Comparison of ENCODE assay signal across 20 cellular contexts in the genomic region with DNA sequence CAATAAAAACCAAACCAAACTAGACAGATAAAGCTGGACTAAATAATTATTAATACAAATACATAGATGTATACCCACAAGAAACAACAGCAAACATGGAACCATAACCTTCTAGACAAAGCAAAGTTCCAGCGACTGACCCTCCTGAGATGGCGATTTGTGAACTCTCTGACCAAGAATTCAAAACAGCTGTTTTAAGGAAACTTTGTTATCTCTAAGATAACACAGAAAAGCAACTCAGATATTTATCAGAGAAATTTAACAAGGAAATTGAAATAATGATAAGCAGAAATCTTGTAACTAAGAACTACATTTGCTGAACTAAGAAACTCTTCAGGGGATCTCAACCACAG. TPM values are rescaled to one million over a fixed set of nuclear protein-coding genes. Genes with fewer than 3 reads are reported as not detected.
DNase-seq lines count a peak whose midpoint lies in the region; ATAC-seq and TF ChIP-seq lines count a peak whose summit lies in the region.
"Had no signal": no experiment of that assay in that cellular context is flagged by ENCODE, and none has a peak within 500 bp of the region (broad histone marks: within the 10 kb centered on the region; RNA-seq: fewer than 3 reads in every experiment).

No MANE protein-coding gene starts in this region.

- H3K27me3 Mint-ChIP-seq in Calu3 (ENCODE audit: unreplicated experiment), result no peaks in the 10 kb centered on the region
- H3K27me3 Mint-ChIP-seq in chondrocyte (ENCODE audit: low read depth), result no peaks in the 10 kb centered on the region
- H3K27me3 Mint-ChIP-seq in progenitor cell of endocrine pancreas, result no peaks in the 10 kb centered on the region
- peaks cover 2% of the 10 kb centered on the region for H3K27me3 Mint-ChIP-seq in activated CD8-positive, alpha-beta T cell treated with anti-CD3 and anti-CD28 coated beads, Interleukin-2, amount 10 ng/mL, durations not matched to agents 7 days and 5 days (ENCODE audit: low read depth)

- CTCF ChIA-PET in Calu3 (lab: Charles Lee), result interaction anchor here (0.6 to 2.9 kb wide), 8 partner anchors 23 to 522 kb away, joined by 3 to 21 read pairs (median 6); a partner anchor contains a TSS
- CTCF ChIA-PET in activated CD8-positive, alpha-beta T cell treated with anti-CD3 and anti-CD28 coated beads, Interleukin-2, amount 10 ng/mL, durations not matched to agents 7 days and 5 days (lab: Charles Lee), result interaction anchor here (0.6 to 3.7 kb wide), 19 partner anchors 9 to 793 kb away, joined by 3 to 19 read pairs (median 3); a partner anchor contains a TSS

- BruUV-seq in Calu3 (replicated peaks; lab: Mats Ljungman, UMichigan), result no TSS peak

- H4K20me1 ChIP-seq in Loucy (ENCODE audit: insufficient read depth, low read length, poor library complexity, severe bottlenecking), result no peaks in the 10 kb centered on the region

- POLR2A ChIA-PET in activated CD8-positive, alpha-beta T cell treated with anti-CD3 and anti-CD28 coated beads, Interleukin-2, amount 10 ng/mL, durations not matched to agents 7 days and 5 days (lab: Charles Lee), result interaction anchor here (0.6 kb wide), 1 partner anchor 679 kb away, joined by 3 read pairs; no protein-coding TSS in a partner anchor

- no peaks in the 10 kb centered on the region for H3K79me2 ChIP-seq in Loucy (ENCODE audit: insufficient read depth, low read length)

- no peak overlapping the region for H3K4me3 Mint-ChIP-seq in Calu3 (ENCODE audit: low read depth, unreplicated experiment)
- H3K4me3 Mint-ChIP-seq in chondrocyte (ENCODE audit: unreplicated experiment), result no peak overlapping the region
- H3K4me3 Mint-ChIP-seq in progenitor cell of endocrine pancreas (ENCODE audit: low read depth), result no peak overlapping the region
- H3K4me3 Mint-ChIP-seq in activated CD8-positive, alpha-beta T cell treated with anti-CD3 and anti-CD28 coated beads, Interleukin-2, amount 10 ng/mL, durations not matched to agents 7 days and 5 days, result no peak overlapping the region
- H3K4me3 Mint-ChIP-seq: activated naive CD8-positive, alpha-beta T cell treated with anti-CD3 and anti-CD28 coated beads for 36 hours; CD4-positive, CD25-positive, alpha-beta regulatory T cell; dendritic cell treated with granulocyte-macrophage colony-stimulating factor and Interleukin-4, amounts not matched to agents 40 ng/mL and 50 ng/mL, for 4 days; nephron progenitor cell had no signal

- intact Hi-C loops in Calu3 (cut with micrococcal nuclease; ENCODE audit: unreplicated experiment) (loop anchor here (1.0 to 10.0 kb wide), 7 partner anchors 37 to 540 kb away; a partner anchor contains a TSS), head of caudate nucleus (cut with DNase I) (loop anchor here (10.0 kb wide), 1 partner anchor 400 kb away; no protein-coding TSS in a partner anchor)

- H3K9me3 Mint-ChIP-seq in Calu3 (ENCODE audit: low read depth, unreplicated experiment) (peaks cover 5% of the 10 kb centered on the region), chondrocyte (ENCODE audit: low read depth) (peaks cover 29% of the 10 kb centered on the region), progenitor cell of endocrine pancreas (ENCODE audit: low read depth) (peaks cover 32% of the 10 kb centered on the region)
- H3K9me3 Mint-ChIP-seq in activated CD8-positive, alpha-beta T cell treated with anti-CD3 and anti-CD28 coated beads, Interleukin-2, amount 10 ng/mL, durations not matched to agents 7 days and 5 days (ENCODE audit: insufficient read depth), result no peaks in the 10 kb centered on the region
- H3K9me3 Mint-ChIP-seq: dendritic cell treated with granulocyte-macrophage colony-stimulating factor and Interleukin-4, amounts not matched to agents 40 ng/mL and 50 ng/mL, for 4 days had no signal

- H3F3A ChIP-seq in Loucy (ENCODE audit: low read depth), result no peaks in the 10 kb centered on the region

- H3K9me3 ChIP-seq in Loucy (ENCODE audit: insufficient read depth, low read depth, low read length), result no peaks in the 10 kb centered on the region; the same call in 1 of the 2 replicates
- H3K9me3 ChIP-seq: ovary, SJSA1 had no signal

- no peak overlapping the region for H3K4me2 ChIP-seq in Loucy (ENCODE audit: low read depth, low read length, poor library complexity, severe bottlenecking)

- H3K4me3 ChIP-seq in Loucy (ENCODE audit: low read length, poor library complexity, severe bottlenecking), result no peak overlapping the region
- H3K4me3 ChIP-seq: esophagus squamous epithelium, lung, ovary, SJSA1 had no signal

- H3K36me3 Mint-ChIP-seq in Calu3 (ENCODE audit: insufficient read depth, unreplicated experiment) (no peaks in the 10 kb centered on the region), chondrocyte (ENCODE audit: low read depth) (peaks cover 14% of the 10 kb centered on the region), progenitor cell of endocrine pancreas (ENCODE audit: insufficient read depth) (peaks cover 7% of the 10 kb centered on the region)
- H3K36me3 Mint-ChIP-seq in activated CD8-positive, alpha-beta T cell treated with anti-CD3 and anti-CD28 coated beads, Interleukin-2, amount 10 ng/mL, durations not matched to agents 7 days and 5 days (ENCODE audit: low read depth), result no peaks in the 10 kb centered on the region
- H3K36me3 Mint-ChIP-seq: activated naive CD8-positive, alpha-beta T cell treated with anti-CD3 and anti-CD28 coated beads for 36 hours; CD4-positive, CD25-positive, alpha-beta regulatory T cell had no signal

- no peak for DNase-seq in Calu3
- no peak for DNase-seq in chondrocyte (ENCODE audit: low spot score)
- no peak for DNase-seq in progenitor cell of endocrine pancreas (ENCODE audit: low spot score, unreplicated experiment)
- DNase-seq in SKM-1 treated with dmso at 0.1 percent for 144 hours (lab: John Stamatoyannopoulos, UW; ENCODE audit: unreplicated experiment), result no peak
- no peak for DNase-seq in effector CD8-positive, alpha-beta T cell (lab: John Stamatoyannopoulos, UW)
- DNase-seq in head of caudate nucleus, result no peak
- no peak for DNase-seq in activated CD8-positive, alpha-beta T cell treated with anti-CD3 and anti-CD28 coated beads, Interleukin-2, amount 10 ng/mL, durations not matched to agents 7 days and 5 days
- DNase-seq: activated gamma-delta T cell had no signal

- H3K4me1 Mint-ChIP-seq in Calu3 (ENCODE audit: low read depth, unreplicated experiment) (peaks cover 25% of the 10 kb centered on the region), chondrocyte (ENCODE audit: low read depth) (peaks cover 8% of the 10 kb centered on the region), progenitor cell of endocrine pancreas (ENCODE audit: low read depth) (peaks cover 3% of the 10 kb centered on the region)
- no peaks in the 10 kb centered on the region for H3K4me1 Mint-ChIP-seq in activated CD8-positive, alpha-beta T cell treated with anti-CD3 and anti-CD28 coated beads, Interleukin-2, amount 10 ng/mL, durations not matched to agents 7 days and 5 days (ENCODE audit: low read depth)
- H3K4me1 Mint-ChIP-seq: activated naive CD8-positive, alpha-beta T cell treated with anti-CD3 and anti-CD28 coated beads for 36 hours; CD4-positive, CD25-positive, alpha-beta regulatory T cell; nephron progenitor cell had no signal

- H3K9me2 ChIP-seq in Loucy (replicated peaks; ENCODE audit: low read depth, low read length), result no peaks in the 10 kb centered on the region

- no peaks in the 10 kb centered on the region for H3K27me3 ChIP-seq in Loucy (ENCODE audit: insufficient read depth, low read length, poor library complexity, severe bottlenecking)
- H3K27me3 ChIP-seq: esophagus squamous epithelium, foreskin keratinocyte, ovary, SJSA1 had no signal

- no peak for ATAC-seq in activated CD8-positive, alpha-beta T cell treated with anti-CD3 and anti-CD28 coated beads, Interleukin-2, amount 10 ng/mL, durations not matched to agents 7 days and 5 days

- TF ChIP-seq CTCF in Calu3 (IDR thresholded peaks at IDR 0.05; ENCODE audit: unreplicated experiment) (no peak), Loucy (conservative IDR thresholded peaks at IDR 0.05; ENCODE audit: low read length) (no peak), chondrocyte (IDR thresholded peaks at IDR 0.05) (peak; percentile 47), progenitor cell of endocrine pancreas (IDR thresholded peaks at IDR 0.05; ENCODE audit: unreplicated experiment) (peak; percentile 7)

- peaks cover 5% of the 10 kb centered on the region for H3K4me1 ChIP-seq in Loucy (ENCODE audit: insufficient read depth, low read length, poor library complexity, severe bottlenecking)
- H3K4me1 ChIP-seq: esophagus squamous epithelium, foreskin keratinocyte had no signal

- H3K36me3 ChIP-seq in Loucy (ENCODE audit: insufficient read depth, low read length), result no peaks in the 10 kb centered on the region
- H3K36me3 ChIP-seq: esophagus squamous epithelium, ovary, SJSA1, WERI-Rb-1 had no signal

- no peak overlapping the region for H3K9ac ChIP-seq in Loucy (ENCODE audit: low read depth, low read length, poor library complexity, severe bottlenecking)

- H3K27ac Mint-ChIP-seq in Calu3 (ENCODE audit: unreplicated experiment), result peak overlapping the region; percentile 24
- no peak overlapping the region for H3K27ac Mint-ChIP-seq in chondrocyte (ENCODE audit: unreplicated experiment)
- H3K27ac Mint-ChIP-seq in progenitor cell of endocrine pancreas, result no peak overlapping the region
- no peak overlapping the region for H3K27ac Mint-ChIP-seq in activated CD8-positive, alpha-beta T cell treated with anti-CD3 and anti-CD28 coated beads, Interleukin-2, amount 10 ng/mL, durations not matched to agents 7 days and 5 days
- H3K27ac Mint-ChIP-seq: activated naive CD8-positive, alpha-beta T cell treated with anti-CD3 and anti-CD28 coated beads for 36 hours; CD4-positive, CD25-positive, alpha-beta regulatory T cell; dendritic cell treated with granulocyte-macrophage colony-stimulating factor and Interleukin-4, amounts not matched to agents 40 ng/mL and 50 ng/mL, for 4 days; nephron progenitor cell had no signal

- H2AFZ ChIP-seq in Loucy (ENCODE audit: low read length), result peak overlapping the region; percentile 23; the same call in 1 of the 2 replicates

RNA-seq across cellular contexts. Expression of a gene that starts 23.4 kb away (rescaled TPM):
- total RNA-seq in Calu3 (2022), result 21.8 and 24.1 TPM in 2 replicates
- 6.6 to 10.6 TPM (median 7.4 TPM) in 3 replicates for total RNA-seq in chondrocyte
- total RNA-seq in progenitor cell of endocrine pancreas, result 21.1 and 23.3 TPM in 2 replicates
- total RNA-seq in activated CD8-positive, alpha-beta T cell treated with anti-CD3 and anti-CD28 coated beads, Interleukin-2, amount 10 ng/mL, durations not matched to agents 7 days and 5 days, result 1 to 10 TPM; 5.3 to 5.5 TPM

RNA-seq across cellular contexts. Expression of a gene that starts 35.5 kb away (rescaled TPM):
- total RNA-seq in Calu3 (2022), result 110 and 189 TPM in 2 replicates
- 0.89 to 8.7 TPM (median 7.9 TPM) in 3 replicates for total RNA-seq in chondrocyte
- 0.50 and 0.78 TPM in 2 replicates for total RNA-seq in progenitor cell of endocrine pancreas
- total RNA-seq in activated CD8-positive, alpha-beta T cell treated with anti-CD3 and anti-CD28 coated beads, Interleukin-2, amount 10 ng/mL, durations not matched to agents 7 days and 5 days, result not detected
- total RNA-seq: activated CD8-positive, alpha-beta memory T cell treated with anti-CD3 and anti-CD28 coated beads for 36 hours; activated naive CD8-positive, alpha-beta T cell treated with anti-CD3 and anti-CD28 coated beads for 36 hours had no signal

Comparison
In these comparisons a context has a peak if more than half of its experiments do, and no peak if none do; other contexts are left out.
1. CTCF ChIP-seq: peak in chondrocyte (single experiment) and progenitor cell of endocrine pancreas (single experiment); none in Calu3 (single experiment) and Loucy (single experiment).
2. RNA of a gene that starts 35.5 kb away (total RNA-seq): 110 to 189 TPM in Calu3; 0.89 to 8.7 TPM in chondrocyte, 0.50 to 0.78 TPM in progenitor cell of endocrine pancreas and not detected in activated CD8-positive, alpha-beta T cell treated with anti-CD3 and anti-CD28 coated beads, Interleukin-2, amount 10 ng/mL, durations not matched to agents 7 days and 5 days; every median in the first group is over 10 times any median in the second.